Comparison of ENCODE assay signal across 1 cellular context in the genomic region with DNA sequence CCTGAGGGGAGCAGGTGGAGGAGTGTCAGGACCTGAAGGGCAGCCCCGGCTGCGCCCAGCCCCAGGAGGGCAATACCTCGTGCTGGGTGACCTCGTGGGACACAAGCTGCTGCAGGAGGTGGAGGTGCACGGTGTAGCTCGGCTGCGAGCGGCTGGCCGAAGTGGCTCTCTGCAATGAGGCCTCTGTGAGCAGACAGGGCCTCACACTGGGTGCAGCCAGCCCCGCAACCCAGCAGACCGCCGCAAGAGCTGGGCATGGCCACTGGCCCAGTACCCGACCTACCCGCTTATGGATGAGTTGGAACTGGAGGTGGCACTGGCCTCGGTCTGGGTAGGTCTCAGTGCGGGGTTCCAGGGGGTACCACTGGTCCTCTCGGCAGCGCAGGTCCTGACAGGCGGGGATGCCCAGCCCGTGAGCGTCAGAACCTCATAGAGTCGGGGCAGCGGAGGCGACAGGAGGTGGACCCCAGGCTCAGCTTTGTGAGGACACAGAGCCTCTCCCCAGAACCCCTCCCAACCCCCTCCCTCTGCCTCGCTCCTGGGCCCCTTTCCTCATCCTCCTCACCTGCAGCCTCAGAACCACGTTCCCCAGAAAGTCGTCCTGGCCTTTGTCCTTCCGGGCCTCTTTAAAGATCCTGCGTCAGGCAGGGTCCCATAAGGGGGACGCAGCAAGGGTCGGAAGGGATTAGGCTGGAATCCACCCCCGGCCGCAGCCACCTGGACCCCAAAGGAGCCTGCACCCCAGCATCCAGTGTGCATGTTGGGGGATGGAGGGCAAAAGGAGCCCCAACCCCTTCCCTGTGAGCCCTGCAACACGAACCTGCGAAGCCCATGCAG.
TF ChIP-seq lines count a peak whose summit lies in the region.

No MANE protein-coding gene starts in this region.

TF ChIP-seq in IMR-90, 13 proteins besides CTCF, POLR2A, EP300 and RAD21:
- TF ChIP-seq MAFK (IDR thresholded peaks at IDR 0.05; ENCODE audit: low read depth, low read length): no peak
- TF ChIP-seq CHD1 (IDR thresholded peaks at IDR 0.05; ENCODE audit: low read depth, low read length): no peak
- no peak for TF ChIP-seq RFX5 (IDR thresholded peaks at IDR 0.05; ENCODE audit: low read depth, low read length)
- TF ChIP-seq, protein P1, sequence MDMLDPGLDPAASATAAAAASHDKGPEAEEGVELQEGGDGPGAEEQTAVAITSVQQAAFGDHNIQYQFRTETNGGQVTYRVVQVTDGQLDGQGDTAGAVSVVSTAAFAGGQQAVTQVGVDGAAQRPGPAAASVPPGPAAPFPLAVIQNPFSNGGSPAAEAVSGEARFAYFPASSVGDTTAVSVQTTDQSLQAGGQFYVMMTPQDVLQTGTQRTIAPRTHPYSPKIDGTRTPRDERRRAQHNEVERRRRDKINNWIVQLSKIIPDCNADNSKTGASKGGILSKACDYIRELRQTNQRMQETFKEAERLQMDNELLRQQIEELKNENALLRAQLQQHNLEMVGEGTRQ (IDR thresholded peaks at IDR 0.05; ENCODE audit: low read depth, low read length): no peak
- TF ChIP-seq, protein P2, sequence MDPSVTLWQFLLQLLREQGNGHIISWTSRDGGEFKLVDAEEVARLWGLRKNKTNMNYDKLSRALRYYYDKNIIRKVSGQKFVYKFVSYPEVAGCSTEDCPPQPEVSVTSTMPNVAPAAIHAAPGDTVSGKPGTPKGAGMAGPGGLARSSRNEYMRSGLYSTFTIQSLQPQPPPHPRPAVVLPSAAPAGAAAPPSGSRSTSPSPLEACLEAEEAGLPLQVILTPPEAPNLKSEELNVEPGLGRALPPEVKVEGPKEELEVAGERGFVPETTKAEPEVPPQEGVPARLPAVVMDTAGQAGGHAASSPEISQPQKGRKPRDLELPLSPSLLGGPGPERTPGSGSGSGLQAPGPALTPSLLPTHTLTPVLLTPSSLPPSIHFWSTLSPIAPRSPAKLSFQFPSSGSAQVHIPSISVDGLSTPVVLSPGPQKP (IDR thresholded peaks at IDR 0.05; ENCODE audit: borderline replicate concordance, low read depth, low read length): no peak
- no peak for TF ChIP-seq BHLHE40 (IDR thresholded peaks at IDR 0.05; ENCODE audit: low read depth, low read length)
- TF ChIP-seq MAZ (IDR thresholded peaks at IDR 0.05; ENCODE audit: borderline replicate concordance, low read depth, low read length): no peak
- TF ChIP-seq NFE2L2 (IDR thresholded peaks at IDR 0.05; ENCODE audit: low read depth, low read length): no peak
- no peak for TF ChIP-seq SMC3 (IDR thresholded peaks at IDR 0.05; ENCODE audit: low read depth, low read length)
- TF ChIP-seq CEBPB (IDR thresholded peaks at IDR 0.05; ENCODE audit: low read depth, low read length): no peak
- TF ChIP-seq FOS (IDR thresholded peaks at IDR 0.05; ENCODE audit: low read depth, low read length): no peak
- TF ChIP-seq RCOR1 (IDR thresholded peaks at IDR 0.05; ENCODE audit: insufficient replicate concordance, low read length): no peak
- TF ChIP-seq MXI1 (IDR thresholded peaks at IDR 0.05; ENCODE audit: borderline replicate concordance, low read depth, low read length): no peak
TF ChIP-seq in IMR-90: peak in this region for 0.
